Comparison of ENCODE assay signal across 17 cellular contexts in genomic region chr3:23592961-23593931, GRCh38.
DNase-seq lines count a peak whose midpoint lies in the region; ATAC-seq, FAIRE-seq and TF ChIP-seq lines count a peak whose summit lies in the region.
"Had no signal": no experiment of that assay in that cellular context is flagged by ENCODE, and none has a peak within 500 bp of the region (broad histone marks: within the 10 kb centered on the region; RNA-seq: fewer than 3 reads in every experiment).

No MANE protein-coding gene starts in this region.

- H3K9me3 ChIP-seq in small intestine (ENCODE audit: control insufficient read depth, low read depth) = no peaks in the 10 kb centered on the region
- H3K9me3 ChIP-seq: gastroesophageal sphincter, mucosa of descending colon, vagina had no signal

- H3K4me1 ChIP-seq in small intestine (ENCODE audit: control insufficient read depth in 2 of 2, insufficient read depth in 1 of 2, low read depth in 1 of 2, low read length in 1 of 2) = no peaks in the 10 kb centered on the region
- H3K4me1 ChIP-seq: gastroesophageal sphincter, vagina had no signal

- DNase-seq in GM10248 (ENCODE audit: extremely low spot score) (peak; percentile 40), GM19239 (ENCODE audit: insufficient read length, low spot score) (peak; percentile 25), T-helper 1 cell (no peak), chondrocyte (ENCODE audit: low spot score) (no peak), small intestine (no peak)
- DNase-seq in activated CD4-positive, alpha-beta T cell treated with anti-CD3 and anti-CD28 coated beads for 4 hours = no peak
- DNase-seq: activated T-cell treated with anti-CD3 and anti-CD28 coated beads, Interleukin-2, amount 50 U/mL, for 1 hour; DMS 273 treated with DMSO at 0.1 percent for 48 hours; MM.1S; mucosa of descending colon; NCI-H2171 had no signal

- no peak overlapping the region for H3K27ac Mint-ChIP-seq in chondrocyte (ENCODE audit: unreplicated experiment)

- peaks cover 24% of the 10 kb centered on the region for H3K4me1 Mint-ChIP-seq in chondrocyte (ENCODE audit: low read depth)

- CTCF ChIA-PET in GM10248 (lab: Yijun Ruan, JAX) = interaction anchor here (0.8 to 1.7 kb wide), 2 partner anchors 68 to 182 kb away, joined by 3 to 4 read pairs; no protein-coding TSS in a partner anchor

- POLR2A ChIA-PET in GM10248 (lab: Yijun Ruan, JAX) = no interaction called here

- ATAC-seq in HG02642 (IDR thresholded peaks at IDR 0.05; ENCODE audit: poor library complexity, unreplicated experiment) (peak; percentile 66), HG03442 (IDR thresholded peaks at IDR 0.05; ENCODE audit: unreplicated experiment) (peak; percentile 36)
- ATAC-seq: activated CD4-positive, CD25-positive, alpha-beta regulatory T cell treated with anti-CD3 and anti-CD28 coated beads, Interleukin-2, amount 50 U/mL, for 24 hours; gastroesophageal sphincter; mucosa of descending colon had no signal

- peaks cover 8% of the 10 kb centered on the region for H3K36me3 Mint-ChIP-seq in chondrocyte (ENCODE audit: low read depth)

- no peaks in the 10 kb centered on the region for H3K36me3 ChIP-seq in small intestine (ENCODE audit: control insufficient read depth in 2 of 2, insufficient read depth in 2 of 2, low read length in 2 of 2)
- H3K36me3 ChIP-seq: vagina had no signal

- TF ChIP-seq CTCF in GM10248 (IDR thresholded peaks at IDR 0.05; ENCODE audit: control extremely low read depth, extremely low read depth, low read depth, missing control alignments) = no peak
- no peak for TF ChIP-seq CTCF in chondrocyte (IDR thresholded peaks at IDR 0.05)

- H3K4me3 Mint-ChIP-seq in chondrocyte (ENCODE audit: unreplicated experiment) = no peak overlapping the region

- no peaks in the 10 kb centered on the region for H3K27me3 ChIP-seq in small intestine (ENCODE audit: control insufficient read depth in 2 of 2, insufficient read depth in 2 of 2, low read length in 2 of 2)
- H3K27me3 ChIP-seq: gastroesophageal sphincter, vagina had no signal

- WGBS in small intestine, 3 donors = 71 to 77% (median 77%) methylated on average over 5 of the region's 5 CpGs

- H3K27me3 Mint-ChIP-seq in chondrocyte (ENCODE audit: low read depth) = no peaks in the 10 kb centered on the region

- FAIRE-seq in GM19239 (lab: Jason Lieb, UNC) = peak; percentile 92
- FAIRE-seq in small intestine (lab: Jason Lieb, UNC) = no peak
- FAIRE-seq: islet of Langerhans had no signal

- peaks cover 7% of the 10 kb centered on the region for H3K9me3 Mint-ChIP-seq in chondrocyte (ENCODE audit: low read depth)

- no peak overlapping the region for H3K27ac ChIP-seq in small intestine (ENCODE audit: low read depth in 1 of 2, low read length in 1 of 2)
- H3K27ac ChIP-seq: gastroesophageal sphincter, vagina had no signal

- H3K4me3 ChIP-seq in small intestine (ENCODE audit: low read depth in 1 of 2, low read length in 2 of 2) = no peak overlapping the region
- H3K4me3 ChIP-seq: gastroesophageal sphincter, mucosa of descending colon, vagina had no signal

Comparison
In these comparisons a context has a peak if more than half of its experiments do, and no peak if none do; other contexts are left out.
1. DNase-seq: peak in GM10248 (single experiment) and GM19239 (single experiment); none in T-helper 1 cell (0 of 5), activated CD4-positive, alpha-beta T cell treated with anti-CD3 and anti-CD28 coated beads for 4 hours (0 of 2), chondrocyte (single experiment) and small intestine (single experiment).